Comparison of ENCODE assay signal across 12 cellular contexts in genomic region chr3:197730200-197730599, GRCh38. TPM values are rescaled to one million over a fixed set of nuclear protein-coding genes. Genes with fewer than 3 reads are reported as not detected.
DNase-seq lines count a peak whose midpoint lies in the region; ATAC-seq and TF ChIP-seq lines count a peak whose summit lies in the region.
"Had no signal": no experiment of that assay in that cellular context is flagged by ENCODE, and none has a peak within 500 bp of the region (broad histone marks: within the 10 kb centered on the region; RNA-seq: fewer than 3 reads in every experiment).

No MANE protein-coding gene starts in this region.

- H3K9me3 ChIP-seq in ovary, result no peaks in the 10 kb centered on the region
- H3K9me3 ChIP-seq: neutrophil had no signal

- H3K4me3 Mint-ChIP-seq in activated CD4-positive, alpha-beta T cell treated with anti-CD3 and anti-CD28 coated beads for 36 hours, result no peak overlapping the region

- peak overlapping the region; percentile 10 for H3K27ac Mint-ChIP-seq in activated CD4-positive, alpha-beta T cell treated with anti-CD3 and anti-CD28 coated beads for 36 hours

- H3K4me1 ChIP-seq in ovary (ENCODE audit: insufficient read depth), result no peaks in the 10 kb centered on the region

- peaks cover 7% of the 10 kb centered on the region for H3K36me3 Mint-ChIP-seq in activated CD4-positive, alpha-beta T cell treated with anti-CD3 and anti-CD28 coated beads for 36 hours (ENCODE audit: low read depth)

- CTCF ChIA-PET in activated CD4-positive, alpha-beta T cell treated with anti-CD3 and anti-CD28 coated beads for 36 hours (lab: Charles Lee), result interaction anchor here (0.6 to 0.9 kb wide), 2 partner anchors 18 to 40 kb away, joined by 3 to 6 read pairs; no protein-coding TSS in a partner anchor

- H3K4me1 Mint-ChIP-seq in activated CD4-positive, alpha-beta T cell treated with anti-CD3 and anti-CD28 coated beads for 36 hours, result peaks cover 24% of the 10 kb centered on the region

- H3K27me3 Mint-ChIP-seq in activated CD4-positive, alpha-beta T cell treated with anti-CD3 and anti-CD28 coated beads for 36 hours, result no peaks in the 10 kb centered on the region

- POLR2A ChIA-PET in activated CD4-positive, alpha-beta T cell treated with anti-CD3 and anti-CD28 coated beads for 36 hours (lab: Charles Lee), result no interaction called here

- no peaks in the 10 kb centered on the region for H3K9me3 Mint-ChIP-seq in activated CD4-positive, alpha-beta T cell treated with anti-CD3 and anti-CD28 coated beads for 36 hours (ENCODE audit: low read depth)

- H3K4me3 ChIP-seq in epithelial cell of esophagus (ENCODE audit: low read length) (no peak overlapping the region), ovary (no peak overlapping the region)

- no peak for TF ChIP-seq EP300 in ovary (IDR thresholded peaks at IDR 0.05)

- no peaks in the 10 kb centered on the region for H3K27me3 ChIP-seq in ovary
- H3K27me3 ChIP-seq: neutrophil had no signal

- no peaks in the 10 kb centered on the region for H3K36me3 ChIP-seq in ovary
- H3K36me3 ChIP-seq: neutrophil had no signal

- intact Hi-C loops in activated CD4-positive, alpha-beta T cell treated with anti-CD3 and anti-CD28 coated beads for 36 hours (cut with DNase I, micrococcal nuclease), result no loop called here
- intact Hi-C loops in ovary (cut with DNase I), result no loop called here

- ATAC-seq in activated CD4-positive, alpha-beta T cell treated with anti-CD3 and anti-CD28 coated beads for 36 hours, result peak; percentile 51

- peak; percentile 29 for DNase-seq in activated CD4-positive, alpha-beta T cell treated with anti-CD3 and anti-CD28 coated beads for 36 hours
- DNase-seq in activated CD4-positive, alpha-beta T cell treated with anti-CD3 and anti-CD28 coated beads for 1 hour, result no peak
- DNase-seq in NCI-H69 (lab: John Stamatoyannopoulos, UW) (peak; percentile 7), epithelial cell of esophagus (ENCODE audit: low read depth) (peak; percentile 74), stromal cell of bone marrow (ENCODE audit: low read depth) (peak; percentile 76), GDM1 (lab: John Stamatoyannopoulos, UW) (no peak), ovary (no peak), SKM-1 treated with dmso at 0.1 percent for 144 hours (lab: John Stamatoyannopoulos, UW; ENCODE audit: unreplicated experiment) (no peak)
- DNase-seq: activated effector memory CD4-positive, alpha-beta T cell treated with Interleukin-2 at 50 U/mL for 16 hours; AML-193; SHP77 treated with DMSO at 0.1 percent for 48 hours had no signal

- no peak overlapping the region for H3K27ac ChIP-seq in ovary
- H3K27ac ChIP-seq: neutrophil had no signal

- TF ChIP-seq CTCF in epithelial cell of esophagus (IDR thresholded peaks at IDR 0.05; ENCODE audit: insufficient read depth, low read depth, low read length, missing control alignments) (no peak), ovary (IDR thresholded peaks at IDR 0.05) (no peak)

- TF ChIP-seq POLR2A in ovary (IDR thresholded peaks at IDR 0.05), result no peak

- WGBS in ovary, 3 donors, result 47 to 73% (median 57%) methylated on average over 2 of the region's 2 CpGs

RNA-seq across cellular contexts. Expression of gene RUBCN, which starts 6.5 kb away (rescaled TPM):
- total RNA-seq in activated CD4-positive, alpha-beta T cell treated with anti-CD3 and anti-CD28 coated beads for 36 hours, result 10 to 100 TPM; 22.7 to 23.4 TPM
- total RNA-seq in ovary, result 10 to 100 TPM; 20.0 to 36.2 (median 27.5) TPM
- 10 to 100 TPM in 1 of 2 donors, 1 to 10 TPM in 1; 9.5 to 11.4 TPM for polyA plus RNA-seq in ovary

RNA-seq across cellular contexts. Expression of gene FYTTD1, which starts 19.5 kb away (rescaled TPM):
- total RNA-seq in activated CD4-positive, alpha-beta T cell treated with anti-CD3 and anti-CD28 coated beads for 36 hours, result 10 to 100 TPM; 20.7 to 25.6 TPM
- 10 to 100 TPM; 23.8 to 70.5 (median 58.0) TPM for total RNA-seq in ovary
- polyA plus RNA-seq in ovary, result 10 to 100 TPM; 16.8 to 49.6 TPM

Comparison
In these comparisons a context has a peak if more than half of its experiments do, and no peak if none do; other contexts are left out.
1. DNase-seq: peak in activated CD4-positive, alpha-beta T cell treated with anti-CD3 and anti-CD28 coated beads for 36 hours (single experiment), NCI-H69 (single experiment), epithelial cell of esophagus (single experiment) and stromal cell of bone marrow (single experiment); none in activated CD4-positive, alpha-beta T cell treated with anti-CD3 and anti-CD28 coated beads for 1 hour (single experiment), GDM1 (single experiment), ovary (0 of 5) and SKM-1 treated with dmso at 0.1 percent for 144 hours (single experiment).